Comparison of ENCODE assay signal across 19 cellular contexts in genomic region chr10:71188201-71188600, GRCh38.
"Had no signal": no experiment of that assay in that cellular context is flagged by ENCODE, and none has a peak within 500 bp of the region (broad histone marks: within the 10 kb centered on the region; RNA-seq: fewer than 3 reads in every experiment).

No MANE protein-coding gene starts in this region.

- H3K4me1 ChIP-seq: left lung, suprapubic skin, transverse colon had no signal

- ATAC-seq: activated T-cell treated with anti-CD3 and anti-CD28 coated beads, Interleukin-2, amount 50 U/mL, for 72 hours had no signal

- H3K27ac ChIP-seq: left lung, suprapubic skin, transverse colon, uterus had no signal

- DNase-seq: activated CD4-positive, alpha-beta T cell treated with anti-CD3 and anti-CD28 coated beads for 4 hours; activated CD4-positive, alpha-beta T cell treated with anti-CD3 and anti-CD28 coated beads, Interleukin-2, amount 50 U/mL, for 48 hours; activated CD4-positive, CD25-positive, alpha-beta regulatory T cell; activated effector memory CD4-positive, alpha-beta T cell treated with Interleukin-2 at 50 U/mL for 16 hours; activated naive CD4-positive, alpha-beta T cell treated with anti-CD3 and anti-CD28 coated beads for 36 hours; activated T-cell treated with anti-CD3 and anti-CD28 coated beads, Interleukin-2, amount 50 U/mL, for 72 hours; cortex of kidney; immature natural killer cell; left lung; mammary epithelial cell; nephron progenitor cell; occipital lobe; retina; spleen; stimulated activated CD4-positive, alpha-beta T cell treated with anti-CD3 and anti-CD28 coated beads, Interleukin-4, amount 100 ng/mL, for 1 hour; T1000; transverse colon had no signal

- H3K27me3 ChIP-seq: uterus had no signal

- H3K9me3 ChIP-seq: left lung, spleen, suprapubic skin, transverse colon, uterus had no signal

- H3K36me3 ChIP-seq: left lung, spleen, suprapubic skin, transverse colon, uterus had no signal

- H3K4me3 ChIP-seq: left lung, spleen, suprapubic skin, transverse colon, uterus had no signal
